ENCODE assay signal across 16 cellular contexts in the genomic region with DNA sequence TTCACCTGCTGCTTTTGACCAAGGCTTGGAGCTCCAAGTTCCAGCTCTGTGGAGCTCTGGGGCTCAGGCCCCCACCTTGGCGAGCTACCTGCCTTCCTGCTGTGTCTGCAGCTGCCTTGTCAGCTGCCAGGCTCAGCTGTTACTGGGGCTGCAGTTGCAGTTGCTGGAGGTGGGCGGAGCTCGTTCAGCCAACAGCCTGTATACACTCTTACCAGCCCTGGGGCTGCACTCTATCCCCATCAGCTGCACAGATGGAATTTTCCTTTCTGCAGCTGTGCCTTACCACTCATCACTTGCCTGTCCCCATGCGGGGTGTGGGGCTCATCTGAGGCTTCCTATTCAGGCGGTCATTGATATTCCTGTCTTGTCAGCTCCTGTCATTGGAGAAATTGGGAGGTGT. TPM values are rescaled to one million over a fixed set of nuclear protein-coding genes. Genes with fewer than 3 reads are reported as not detected.
DNase-seq lines count a peak whose midpoint lies in the region; ATAC-seq and TF ChIP-seq lines count a peak whose summit lies in the region.
"Had no signal": no experiment of that assay in that cellular context is flagged by ENCODE, and none has a peak within 500 bp of the region (broad histone marks: within the 10 kb centered on the region; RNA-seq: fewer than 3 reads in every experiment).

No MANE protein-coding gene starts in this region.

- H3K27ac Mint-ChIP-seq in GM23338 = no peak overlapping the region
- H3K27ac Mint-ChIP-seq: activated naive CD8-positive, alpha-beta T cell; CD14-positive monocyte; natural killer cell treated with Interleukin-12 subunit alpha and Interleukin-12 subunit beta and Interleukin-15 and Interleukin-18, amount 100 ng/mL, for 72 hours had no signal

- H3F3A ChIP-seq in GM23338 (replicated peaks; ENCODE audit: low read depth) = no peaks in the 10 kb centered on the region

- no peaks in the 10 kb centered on the region for H3K36me3 Mint-ChIP-seq in GM23338 (ENCODE audit: low read depth)
- H3K36me3 Mint-ChIP-seq: activated naive CD8-positive, alpha-beta T cell; CD14-positive monocyte; natural killer cell treated with Interleukin-12 subunit alpha and Interleukin-12 subunit beta and Interleukin-15 and Interleukin-18, amount 100 ng/mL, for 72 hours had no signal

- H3K4me2 ChIP-seq in GM23338 = peak overlapping the region; percentile 55; the same call in 1 of the 2 replicates

- H3K27me3 ChIP-seq in GM23338 (ENCODE audit: insufficient read depth) = no peaks in the 10 kb centered on the region

- H3K4me1 ChIP-seq in GM23338 (ENCODE audit: insufficient read depth) = 0 out of 2 replicates have a peak, but pooled peaks cover 6% of the 10 kb centered on the region

- H3K79me2 ChIP-seq in GM23338 (replicated peaks; ENCODE audit: insufficient read depth) = no peaks in the 10 kb centered on the region

- no peaks in the 10 kb centered on the region for H3K27me3 Mint-ChIP-seq in GM23338 (ENCODE audit: insufficient read depth, low read depth, poor library complexity)

- H3K4me3 Mint-ChIP-seq in GM23338 = no peak overlapping the region
- H3K4me3 Mint-ChIP-seq: activated naive CD8-positive, alpha-beta T cell; CD14-positive monocyte; natural killer cell treated with Interleukin-12 subunit alpha and Interleukin-12 subunit beta and Interleukin-15 and Interleukin-18, amount 100 ng/mL, for 72 hours had no signal

- no peaks in the 10 kb centered on the region for H3K9me2 ChIP-seq in GM23338 (ENCODE audit: insufficient read depth)

- peak; percentile 99 for ATAC-seq in GM23338
- no peak for ATAC-seq in HG03354 (IDR thresholded peaks at IDR 0.05; ENCODE audit: poor library complexity, severe bottlenecking, unreplicated experiment)
- ATAC-seq: activated CD4-positive, CD25-positive, alpha-beta regulatory T cell treated with anti-CD3 and anti-CD28 coated beads, Interleukin-2, amount 50 U/mL, for 24 hours; left colon had no signal

- no peaks in the 10 kb centered on the region; the same call in 1 of the 3 replicates for H3K9me3 Mint-ChIP-seq in GM23338
- H3K9me3 Mint-ChIP-seq: natural killer cell treated with Interleukin-12 subunit alpha and Interleukin-12 subunit beta and Interleukin-15 and Interleukin-18, amount 100 ng/mL, for 72 hours had no signal

- DNase-seq in GM23338 (ENCODE audit: low spot score) (peak; percentile 64), NCI-H1694 treated with DMSO at 0.1 percent for 48 hours (lab: John Stamatoyannopoulos, UW) (peak; percentile 51), NCI-H82 treated with DMSO at 0.1 percent for 48 hours (lab: John Stamatoyannopoulos, UW; ENCODE audit: unreplicated experiment) (peak; percentile 74), islet precursor cell (peak; percentile 93), CD1c-positive myeloid dendritic cell (ENCODE audit: extremely low spot score) (no peak), COLO829 (ENCODE audit: low spot score) (no peak)
- no peak for DNase-seq in activated CD8-positive, alpha-beta memory T cell treated with anti-CD3 and anti-CD28 coated beads, Interleukin-2, amount 50 U/mL, for 4 hours
- DNase-seq: activated CD8-positive, alpha-beta memory T cell treated with anti-CD3 and anti-CD28 coated beads, Interleukin-2, amount 50 U/mL, for 48 hours; left colon; NCI-H446 treated with DMSO at 0.1 percent for 48 hours had no signal

- H3K36me3 ChIP-seq in GM23338 (ENCODE audit: insufficient read depth) = no peaks in the 10 kb centered on the region

- TF ChIP-seq CTCF in GM23338 (conservative IDR thresholded peaks at IDR 0.05; ENCODE audit: low read depth in 2 of 2) = no peak

- H3K4me1 Mint-ChIP-seq in GM23338 = no peaks in the 10 kb centered on the region
- H3K4me1 Mint-ChIP-seq: CD14-positive monocyte had no signal

- H3K27ac ChIP-seq in GM23338 (ENCODE audit: low read depth) = no peak overlapping the region

- H3K4me3 ChIP-seq in GM23338 = no peak overlapping the region

- no peak overlapping the region for H2AFZ ChIP-seq in GM23338

- H4K20me1 ChIP-seq in GM23338 (replicated peaks; ENCODE audit: insufficient read depth) = no peaks in the 10 kb centered on the region

TF ChIP-seq in GM23338, 12 proteins besides CTCF, POLR2A, EP300 and RAD21 (continues in another document):
- TF ChIP-seq STAT1 (IDR thresholded peaks at IDR 0.05; ENCODE audit: unreplicated experiment) = no peak
- no peak for TF ChIP-seq EZH2 (IDR thresholded peaks at IDR 0.05; ENCODE audit: low read depth, unreplicated experiment)
- TF ChIP-seq EZH2phosphoT487 (IDR thresholded peaks at IDR 0.05; ENCODE audit: unreplicated experiment) = no peak
- TF ChIP-seq ZNF114 (CRISPR knock-in tag; IDR thresholded peaks at IDR 0.05) = no peak
- no peak for TF ChIP-seq ZNF331 (CRISPR knock-in tag; IDR thresholded peaks at IDR 0.05; ENCODE audit: low read depth)
- TF ChIP-seq POLR2AphosphoS5 (IDR thresholded peaks at IDR 0.05; ENCODE audit: low read depth) = no peak
- no peak for TF ChIP-seq JUNB (IDR thresholded peaks at IDR 0.05; ENCODE audit: unreplicated experiment)
- TF ChIP-seq, protein P1, sequence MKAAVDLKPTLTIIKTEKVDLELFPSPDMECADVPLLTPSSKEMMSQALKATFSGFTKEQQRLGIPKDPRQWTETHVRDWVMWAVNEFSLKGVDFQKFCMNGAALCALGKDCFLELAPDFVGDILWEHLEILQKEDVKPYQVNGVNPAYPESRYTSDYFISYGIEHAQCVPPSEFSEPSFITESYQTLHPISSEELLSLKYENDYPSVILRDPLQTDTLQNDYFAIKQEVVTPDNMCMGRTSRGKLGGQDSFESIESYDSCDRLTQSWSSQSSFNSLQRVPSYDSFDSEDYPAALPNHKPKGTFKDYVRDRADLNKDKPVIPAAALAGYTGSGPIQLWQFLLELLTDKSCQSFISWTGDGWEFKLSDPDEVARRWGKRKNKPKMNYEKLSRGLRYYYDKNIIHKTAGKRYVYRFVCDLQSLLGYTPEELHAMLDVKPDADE (IDR thresholded peaks at IDR 0.05) = no peak
- no peak for TF ChIP-seq CREB1 (CRISPR knock-in tag; IDR thresholded peaks at IDR 0.05; ENCODE audit: low read depth)
- no peak for TF ChIP-seq ZNF462 (CRISPR knock-in tag; IDR thresholded peaks at IDR 0.05)
- TF ChIP-seq NANOG (IDR thresholded peaks at IDR 0.05; ENCODE audit: borderline replicate concordance) = no peak

RNA-seq across cellular contexts. Expression of gene SYN2, which starts 9.1 kb away (rescaled TPM):
- total RNA-seq in GM23338 (2014; rRNA removed; shearing (Covaris generic)) = 7.5 and 8.5 TPM in 2 replicates
- polyA plus RNA-seq in GM23338 (2016; fragmentation: Nextera tagmentation; extraction: Ambion mirVana) = 2.2 and 2.7 TPM in 2 replicates
- total RNA-seq: natural killer cell treated with Interleukin-12 subunit alpha and Interleukin-12 subunit beta and Interleukin-15 and Interleukin-18, amount 100 ng/mL, for 72 hours; SK-MEL-5 had no signal

Comparison
In these comparisons a context has a peak if more than half of its experiments do, and no peak if none do; other contexts are left out.
1. DNase-seq: peak in GM23338 (single experiment), NCI-H1694 treated with DMSO at 0.1 percent for 48 hours (single experiment), NCI-H82 treated with DMSO at 0.1 percent for 48 hours (single experiment) and islet precursor cell (single experiment); none in activated CD8-positive, alpha-beta memory T cell treated with anti-CD3 and anti-CD28 coated beads, Interleukin-2, amount 50 U/mL, for 4 hours (single experiment), CD1c-positive myeloid dendritic cell (single experiment) and COLO829 (single experiment).